3 cellular contexts compared by ENCODE assay signal in the genomic region with DNA sequence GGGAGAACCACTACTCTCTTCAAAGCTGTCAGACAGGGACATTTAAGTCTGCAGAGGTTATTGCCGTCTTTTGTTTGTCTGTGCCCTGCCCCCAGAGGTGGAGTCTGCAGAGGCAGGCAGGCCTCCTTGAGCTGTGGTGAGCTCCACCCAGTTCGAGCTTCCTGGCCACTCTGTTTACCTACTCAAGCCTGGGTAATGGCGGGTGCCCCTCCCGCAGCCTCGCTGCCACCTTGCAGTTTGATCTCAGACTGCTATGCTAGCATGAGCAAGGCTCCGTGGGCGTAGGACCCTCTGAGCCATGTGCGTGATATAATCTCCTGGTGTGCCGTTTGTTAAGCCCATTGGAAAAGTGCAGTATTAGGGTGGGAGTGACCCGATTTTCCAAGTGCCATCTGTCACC. TPM values are rescaled to one million over a fixed set of nuclear protein-coding genes. Genes with fewer than 3 reads are reported as not detected.
"Had no signal": no experiment of that assay in that cellular context is flagged by ENCODE, and none has a peak within 500 bp of the region (broad histone marks: within the 10 kb centered on the region; RNA-seq: fewer than 3 reads in every experiment).

No MANE protein-coding gene starts in this region.

RNA-seq across cellular contexts. Expression of gene NLGN1, which starts 54.0 kb away (rescaled TPM):
- total RNA-seq: naive thymus-derived CD4-positive, alpha-beta T cell; natural killer cell treated with Interleukin-12 subunit alpha and Interleukin-12 subunit beta and Interleukin-15 and Interleukin-18, amount 100 ng/mL, for 72 hours had no signal
- polyA plus RNA-seq: immature natural killer cell; naive thymus-derived CD4-positive, alpha-beta T cell had no signal
